18 cellular contexts compared by ENCODE assay signal in genomic region chr5:8580298-8580697, GRCh38.
A peak's percentile ranks its signal among the peaks of the same experiment; 100 is the strongest.
DNase-seq lines count a peak whose midpoint lies in the region; ATAC-seq and TF ChIP-seq lines count a peak whose summit lies in the region.
"Had no signal": no experiment of that assay in that cellular context is flagged by ENCODE, and none has a peak within 500 bp of the region (broad histone marks: within the 10 kb centered on the region; RNA-seq: fewer than 3 reads in every experiment).

No MANE protein-coding gene starts in this region.

- H3K4me2 ChIP-seq in GM23338 (no peak overlapping the region), trophoblast cell (ENCODE audit: low read length) (no peak overlapping the region)
- H3K4me2 ChIP-seq: A549; BLaER1 treated with 17β-estradiol and CSF1 and Interleukin-3, amounts not matched to agents 10 nM and 100 nM had no signal

- no peaks in the 10 kb centered on the region for H3K36me3 Mint-ChIP-seq in activated CD4-positive, alpha-beta T cell treated with anti-CD3 and anti-CD28 coated beads, Interleukin-2, amount 10 ng/mL, durations not matched to agents 24 days and 14 days (ENCODE audit: low read depth)
- H3K36me3 Mint-ChIP-seq in stimulated activated naive B cell treated with anti-CD40 and anti-IgM and Interleukin-4, amounts not matched to agents 10 μg/mL and 1 μg/mL and 100 μg/mL, for 72 hours: peaks cover 0 to 2% of the 10 kb centered on the region in 2 donors
- no peaks in the 10 kb centered on the region for H3K36me3 Mint-ChIP-seq in GM23338 (ENCODE audit: low read depth)
- H3K36me3 Mint-ChIP-seq: CD8-positive, alpha-beta T cell had no signal

- H3K4me3 Mint-ChIP-seq in activated CD4-positive, alpha-beta T cell treated with anti-CD3 and anti-CD28 coated beads, Interleukin-2, amount 10 ng/mL, durations not matched to agents 24 days and 14 days: no peak overlapping the region
- no peak overlapping the region for H3K4me3 Mint-ChIP-seq in stimulated activated naive B cell treated with anti-CD40 and anti-IgM and Interleukin-4, amounts not matched to agents 10 μg/mL and 1 μg/mL and 100 μg/mL, for 72 hours
- no peak overlapping the region for H3K4me3 Mint-ChIP-seq in GM23338
- H3K4me3 Mint-ChIP-seq: B cell; CD4-positive, alpha-beta T cell; CD8-positive, alpha-beta T cell had no signal

- H3K27me3 ChIP-seq in GM23338 (ENCODE audit: insufficient read depth) (no peaks in the 10 kb centered on the region), trophoblast cell (ENCODE audit: insufficient read depth, low read length) (no peaks in the 10 kb centered on the region)
- H3K27me3 ChIP-seq: BLaER1 treated with 17β-estradiol and CSF1 and Interleukin-3, amounts not matched to agents 10 nM and 100 nM had no signal

- H3K9me2 ChIP-seq in GM23338 (ENCODE audit: insufficient read depth): peaks cover under 1% of the 10 kb centered on the region; the same call in 1 of the 2 replicates

- no peaks in the 10 kb centered on the region for H4K20me1 ChIP-seq in GM23338 (replicated peaks; ENCODE audit: insufficient read depth)
- H4K20me1 ChIP-seq: BLaER1 treated with 17β-estradiol and CSF1 and Interleukin-3, amounts not matched to agents 10 nM and 100 nM had no signal

- no peaks in the 10 kb centered on the region for H3K36me3 ChIP-seq in GM23338 (ENCODE audit: insufficient read depth)
- no peaks in the 10 kb centered on the region for H3K36me3 ChIP-seq in trophoblast cell (ENCODE audit: control insufficient read depth in 1 of 2, insufficient read depth in 2 of 2, low read length in 2 of 2)
- H3K36me3 ChIP-seq: BLaER1 treated with 17β-estradiol and CSF1 and Interleukin-3, amounts not matched to agents 10 nM and 100 nM had no signal

- no peak overlapping the region for H4K8ac ChIP-seq in trophoblast cell (ENCODE audit: low read depth, low read length)

- no peak overlapping the region for H3K9ac ChIP-seq in trophoblast cell (ENCODE audit: low read length)
- H3K9ac ChIP-seq: BLaER1 treated with 17β-estradiol and CSF1 and Interleukin-3, amounts not matched to agents 10 nM and 100 nM had no signal

- ATAC-seq in stimulated activated naive B cell treated with anti-CD40 and anti-IgM and Interleukin-4, amounts not matched to agents 10 μg/mL and 1 μg/mL and 100 μg/mL, for 72 hours (replicated peaks): no peak
- ATAC-seq in GM23338: no peak
- ATAC-seq: A549; CD8-positive, alpha-beta T cell had no signal

- H3K79me1 ChIP-seq in trophoblast cell (ENCODE audit: low read length): no peaks in the 10 kb centered on the region

- H3K9me3 Mint-ChIP-seq in activated CD4-positive, alpha-beta T cell treated with anti-CD3 and anti-CD28 coated beads, Interleukin-2, amount 10 ng/mL, durations not matched to agents 24 days and 14 days: peaks cover 3% of the 10 kb centered on the region
- H3K9me3 Mint-ChIP-seq in stimulated activated naive B cell treated with anti-CD40 and anti-IgM and Interleukin-4, amounts not matched to agents 10 μg/mL and 1 μg/mL and 100 μg/mL, for 72 hours: peaks cover 0 to 4% of the 10 kb centered on the region in 2 donors
- H3K9me3 Mint-ChIP-seq in GM23338: no peaks in the 10 kb centered on the region; the same call in 2 of the 3 replicates

- no peak overlapping the region for H3K23ac ChIP-seq in trophoblast cell (ENCODE audit: low read length)

- H3K4me1 Mint-ChIP-seq in activated CD4-positive, alpha-beta T cell treated with anti-CD3 and anti-CD28 coated beads, Interleukin-2, amount 10 ng/mL, durations not matched to agents 24 days and 14 days: no peaks in the 10 kb centered on the region
- H3K4me1 Mint-ChIP-seq in stimulated activated naive B cell treated with anti-CD40 and anti-IgM and Interleukin-4, amounts not matched to agents 10 μg/mL and 1 μg/mL and 100 μg/mL, for 72 hours: peaks cover 7% of the 10 kb centered on the region in 2 donors
- H3K4me1 Mint-ChIP-seq in GM23338: no peaks in the 10 kb centered on the region

- no peaks in the 10 kb centered on the region for H3K9me3 ChIP-seq in trophoblast cell (ENCODE audit: insufficient read depth, low read depth, low read length)
- H3K9me3 ChIP-seq: A549, Caco-2 had no signal

- H3K79me2 ChIP-seq in GM23338 (replicated peaks; ENCODE audit: insufficient read depth): no peaks in the 10 kb centered on the region
- no peaks in the 10 kb centered on the region for H3K79me2 ChIP-seq in trophoblast cell (ENCODE audit: control insufficient read depth, insufficient read depth, low read length, poor library complexity)

- H3K4me1 ChIP-seq in GM23338 (ENCODE audit: insufficient read depth) (no peaks in the 10 kb centered on the region), trophoblast cell (ENCODE audit: control insufficient read depth in 1 of 2, insufficient read depth in 2 of 2, low read length in 2 of 2) (no peaks in the 10 kb centered on the region)
- H3K4me1 ChIP-seq: A549; BLaER1 treated with 17β-estradiol and CSF1 and Interleukin-3, amounts not matched to agents 10 nM and 100 nM; Caco-2 had no signal

- no peak overlapping the region for H2AFZ ChIP-seq in GM23338
- H2AFZ ChIP-seq in trophoblast cell (ENCODE audit: insufficient read depth, low read length, poor library complexity): no peak overlapping the region

- H2BK5ac ChIP-seq in trophoblast cell (ENCODE audit: low read depth, low read length, poor library complexity): no peak overlapping the region

- WGBS in lower leg skin, 2 donors: 62 to 66% methylated on average over 4 of the region's 4 CpGs
- WGBS in trophoblast cell (ENCODE audit: extremely low coverage, insufficient coverage, insufficient read length): no CpG with 5 or more reads among the region's 4 CpGs

- no peak overlapping the region for H2AK5ac ChIP-seq in trophoblast cell (ENCODE audit: low read length)

- no peaks in the 10 kb centered on the region for H3F3A ChIP-seq in GM23338 (replicated peaks; ENCODE audit: low read depth)

- H4K12ac ChIP-seq in trophoblast cell (ENCODE audit: low read depth, low read length): no peak overlapping the region

- H3K14ac ChIP-seq in trophoblast cell (ENCODE audit: low read length): no peak overlapping the region

- TF ChIP-seq POLR2A in lower leg skin (IDR thresholded peaks at IDR 0.05): no peak

- TF ChIP-seq CTCF in lower leg skin (IDR thresholded peaks at IDR 0.05) (no peak), GM23338 (conservative IDR thresholded peaks at IDR 0.05; ENCODE audit: low read depth in 2 of 2) (no peak)

- H3K4me3 ChIP-seq in lower leg skin (ENCODE audit: low read depth, poor library complexity, severe bottlenecking): peak overlapping the region; percentile 6
- no peak overlapping the region for H3K4me3 ChIP-seq in GM23338
- H3K4me3 ChIP-seq in trophoblast cell (ENCODE audit: low read depth, low read length): no peak overlapping the region
- H3K4me3 ChIP-seq: A549; BLaER1 treated with 17β-estradiol and CSF1 and Interleukin-3, amounts not matched to agents 10 nM and 100 nM had no signal

- intact Hi-C loops in activated CD4-positive, alpha-beta T cell treated with anti-CD3 and anti-CD28 coated beads, Interleukin-2, amount 10 ng/mL, durations not matched to agents 24 days and 14 days (cut with micrococcal nuclease): no loop called here
- intact Hi-C loops in lower leg skin (cut with DNase I; ENCODE audit: low total_unique reads): no loop called here

- no peak overlapping the region for H3K4ac ChIP-seq in trophoblast cell (ENCODE audit: low read depth, low read length)

- no peaks in the 10 kb centered on the region for H3K27me3 Mint-ChIP-seq in activated CD4-positive, alpha-beta T cell treated with anti-CD3 and anti-CD28 coated beads, Interleukin-2, amount 10 ng/mL, durations not matched to agents 24 days and 14 days
- H3K27me3 Mint-ChIP-seq in stimulated activated naive B cell treated with anti-CD40 and anti-IgM and Interleukin-4, amounts not matched to agents 10 μg/mL and 1 μg/mL and 100 μg/mL, for 72 hours: no peaks in the 10 kb centered on the region
- peaks cover 2% of the 10 kb centered on the region for H3K27me3 Mint-ChIP-seq in GM23338 (ENCODE audit: insufficient read depth, low read depth, poor library complexity)
- H3K27me3 Mint-ChIP-seq: B cell; CD4-positive, alpha-beta T cell had no signal

- no peak overlapping the region for H3K18ac ChIP-seq in trophoblast cell (ENCODE audit: low read length)

- H4K91ac ChIP-seq in trophoblast cell (ENCODE audit: low read depth, low read length): no peak overlapping the region

- H3K27ac ChIP-seq in GM23338 (ENCODE audit: low read depth) (no peak overlapping the region), trophoblast cell (ENCODE audit: low read depth, low read length) (no peak overlapping the region)
- H3K27ac ChIP-seq: 22Rv1; A549; BLaER1 treated with 17β-estradiol and CSF1 and Interleukin-3, amounts not matched to agents 10 nM and 100 nM; C4-2B had no signal

- DNase-seq in activated CD4-positive, alpha-beta T cell treated with anti-CD3 and anti-CD28 coated beads, Interleukin-2, amount 10 ng/mL, durations not matched to agents 24 days and 14 days: peak; percentile 12
- DNase-seq in activated CD4-positive, alpha-beta T cell treated with anti-CD3 and anti-CD28 coated beads, Interleukin-2, amount 50 U/mL, for 48 hours: no peak
- no peak for DNase-seq in lower leg skin (ENCODE audit: low spot score in 2 of 2)
- no peak for DNase-seq in stimulated activated naive B cell treated with anti-CD40 and anti-IgM and Interleukin-4, amounts not matched to agents 10 μg/mL and 1 μg/mL and 100 μg/mL, for 72 hours
- DNase-seq in GM23338 (ENCODE audit: low spot score): no peak
- DNase-seq in trophoblast cell: no peak
- DNase-seq: AML-193; Caco-2; Calu3; CD4-positive, alpha-beta T cell; CD8-positive, alpha-beta T cell; DMS79 treated with DMSO at 0.1 percent for 48 hours; GF-D8 had no signal

- no peak overlapping the region for H3K27ac Mint-ChIP-seq in activated CD4-positive, alpha-beta T cell treated with anti-CD3 and anti-CD28 coated beads, Interleukin-2, amount 10 ng/mL, durations not matched to agents 24 days and 14 days
- H3K27ac Mint-ChIP-seq in stimulated activated naive B cell treated with anti-CD40 and anti-IgM and Interleukin-4, amounts not matched to agents 10 μg/mL and 1 μg/mL and 100 μg/mL, for 72 hours: peak overlapping the region; percentile 1
- H3K27ac Mint-ChIP-seq in GM23338: no peak overlapping the region
- H3K27ac Mint-ChIP-seq: B cell; CD4-positive, alpha-beta T cell; CD8-positive, alpha-beta T cell had no signal

- H2BK12ac ChIP-seq in trophoblast cell (ENCODE audit: low read length): no peak overlapping the region

- H2BK120ac ChIP-seq in trophoblast cell (ENCODE audit: insufficient read depth, low read length, poor library complexity): no peak overlapping the region

TF ChIP-seq in GM23338, 12 proteins besides CTCF, POLR2A, EP300 and RAD21 (continues in another document):
- TF ChIP-seq STAT1 (IDR thresholded peaks at IDR 0.05; ENCODE audit: unreplicated experiment): no peak
- TF ChIP-seq ZNF331 (CRISPR knock-in tag; IDR thresholded peaks at IDR 0.05; ENCODE audit: low read depth): no peak
- no peak for TF ChIP-seq EZH2phosphoT487 (IDR thresholded peaks at IDR 0.05; ENCODE audit: unreplicated experiment)
- TF ChIP-seq ZNF114 (CRISPR knock-in tag; IDR thresholded peaks at IDR 0.05): no peak
- TF ChIP-seq NANOG (IDR thresholded peaks at IDR 0.05; ENCODE audit: borderline replicate concordance): no peak
- no peak for TF ChIP-seq EZH2 (IDR thresholded peaks at IDR 0.05; ENCODE audit: low read depth, unreplicated experiment)
- no peak for TF ChIP-seq CREB1 (CRISPR knock-in tag; IDR thresholded peaks at IDR 0.05; ENCODE audit: low read depth)
- no peak for TF ChIP-seq POLR2AphosphoS5 (IDR thresholded peaks at IDR 0.05; ENCODE audit: low read depth)
